In genomic region chr12:54282949-54283593, GRCh38 we compare ENCODE assay signal across 8 cellular contexts.
DNase-seq lines count a peak whose midpoint lies in the region; ATAC-seq and TF ChIP-seq lines count a peak whose summit lies in the region.

No MANE protein-coding gene starts in this region.

- no peaks in the 10 kb centered on the region for H3K9me3 ChIP-seq in NT2/D1 (ENCODE audit: insufficient read depth, low read length)

- no peak overlapping the region for H3K4me3 Mint-ChIP-seq in effector memory CD8-positive, alpha-beta T cell

- TF ChIP-seq CTCF in GM06990 (IDR thresholded peaks at IDR 0.05; ENCODE audit: insufficient read depth, low read length, poor library complexity, severe bottlenecking) (no peak), epithelial cell of esophagus (IDR thresholded peaks at IDR 0.05; ENCODE audit: insufficient read depth, low read depth, low read length, missing control alignments) (no peak), retinal pigment epithelial cell (conservative IDR thresholded peaks at IDR 0.05; ENCODE audit: low read depth, low read length) (no peak)

- H3K36me3 ChIP-seq in GM06990 (ENCODE audit: control insufficient read depth, insufficient read depth, low read length) (peaks cover 26% of the 10 kb centered on the region), NT2/D1 (ENCODE audit: insufficient read depth, insufficient read length, low read length) (peaks cover 83% of the 10 kb centered on the region)

- H3K27me3 ChIP-seq in GM06990 (replicated peaks; ENCODE audit: control insufficient read depth, insufficient read depth, low read length): no peaks in the 10 kb centered on the region
- no peaks in the 10 kb centered on the region for H3K27me3 ChIP-seq in NT2/D1 (ENCODE audit: insufficient read depth, insufficient read length)

- H3K27ac Mint-ChIP-seq in effector memory CD8-positive, alpha-beta T cell: no peak overlapping the region

- H3K4me3 ChIP-seq in GM06990 (replicated peaks; ENCODE audit: low read depth, low read length) (peak overlapping the region; percentile 91), NT2/D1 (ENCODE audit: insufficient read length, low read depth) (peak overlapping the region; percentile 98), epithelial cell of esophagus (ENCODE audit: low read length) (peak overlapping the region; percentile 98), retinal pigment epithelial cell (ENCODE audit: low read length) (peak overlapping the region; percentile 98)

- H3K9me3 Mint-ChIP-seq in effector memory CD8-positive, alpha-beta T cell: no peaks in the 10 kb centered on the region

- no peak for ATAC-seq in effector memory CD8-positive, alpha-beta T cell (replicated peaks)

- peaks cover 2% of the 10 kb centered on the region for H3K4me1 ChIP-seq in NT2/D1 (ENCODE audit: insufficient read depth, insufficient read length)

- H3K9ac ChIP-seq in NT2/D1 (ENCODE audit: insufficient read length, low read depth): peak overlapping the region; percentile 99

- DNase-seq in GM06990 (ENCODE audit: extremely low read depth, insufficient read length) (no peak), NT2/D1 (ENCODE audit: low read depth, low spot score) (no peak), epithelial cell of esophagus (ENCODE audit: low read depth) (no peak), retinal pigment epithelial cell (ENCODE audit: low read depth) (no peak), NCI-H345 (lab: John Stamatoyannopoulos, UW) (no peak), NCI-H2081 treated with DMSO at 0.1 percent for 48 hours (lab: John Stamatoyannopoulos, UW) (no peak), GOT3 (lab: John Stamatoyannopoulos, UW) (no peak)
- DNase-seq in effector memory CD8-positive, alpha-beta T cell: no peak

- H3K4me1 Mint-ChIP-seq in effector memory CD8-positive, alpha-beta T cell (ENCODE audit: low read depth in 2 of 2): peaks cover 23 to 36% of the 10 kb centered on the region in 2 donors

- H3K36me3 Mint-ChIP-seq in effector memory CD8-positive, alpha-beta T cell (ENCODE audit: insufficient read depth): no peaks in the 10 kb centered on the region

- no peaks in the 10 kb centered on the region for H3K27me3 Mint-ChIP-seq in effector memory CD8-positive, alpha-beta T cell
